Comparison of ENCODE assay signal across 11 cellular contexts in genomic region chr3:71785594-71786472, GRCh38. TPM values are rescaled to one million over a fixed set of nuclear protein-coding genes. Genes with fewer than 3 reads are reported as not detected.
A peak's percentile ranks its signal among the peaks of the same experiment; 100 is the strongest.
DNase-seq lines count a peak whose midpoint lies in the region; ATAC-seq and TF ChIP-seq lines count a peak whose summit lies in the region.
"Had no signal": no experiment of that assay in that cellular context is flagged by ENCODE, and none has a peak within 500 bp of the region (broad histone marks: within the 10 kb centered on the region; RNA-seq: fewer than 3 reads in every experiment).

No MANE protein-coding gene starts in this region.

- H3K27me3 ChIP-seq in stomach: peaks cover 11 to 68% (median 46%) of the 10 kb centered on the region in 3 donors

- H3K36me3 ChIP-seq in stomach: no peaks in the 10 kb centered on the region
- H3K36me3 ChIP-seq: BE2C, left lung had no signal

- no peak for DNase-seq in activated T-cell treated with anti-CD3 and anti-CD28 coated beads, Interleukin-2, amount 50 U/mL, for 4 hours
- no peak for DNase-seq in activated T-cell treated with anti-CD3 and anti-CD28 coated beads, Interleukin-2, amount 50 U/mL, for 1 hour
- peak; percentile 51 for DNase-seq in left kidney (ENCODE audit: low read depth, low spot score)
- DNase-seq in stomach: no peak
- no peak for DNase-seq in effector CD8-positive, alpha-beta T cell (lab: John Stamatoyannopoulos, UW)
- DNase-seq: NCI-H1048 had no signal

- H3K9me3 ChIP-seq in stomach: no peaks in the 10 kb centered on the region
- H3K9me3 ChIP-seq: BE2C, left lung had no signal

- H3K27ac Mint-ChIP-seq in activated T-helper 17 cell treated with anti-CD3 and anti-CD28 coated beads, Interleukin-2, amount 50 U/mL, for 72 hours: no peak overlapping the region

- H3K27me3 Mint-ChIP-seq in activated T-cell treated with anti-CD3 and anti-CD28 coated beads, Interleukin-2, amount 50 U/mL, for 4 hours (ENCODE audit: low read depth): peaks cover 52% of the 10 kb centered on the region
- H3K27me3 Mint-ChIP-seq in activated T-helper 17 cell treated with anti-CD3 and anti-CD28 coated beads, Interleukin-2, amount 50 U/mL, for 72 hours: peaks cover 45% of the 10 kb centered on the region

- intact Hi-C loops in stomach (cut with DNase I; ENCODE audit: low total_unique reads): no loop called here

- no peak for TF ChIP-seq POLR2A in stomach (IDR thresholded peaks at IDR 0.05)

- no peak overlapping the region for H3K27ac ChIP-seq in stomach

- H3K4me3 ChIP-seq in stomach: peak overlapping the region; percentile 31 to 55 (median 41)

- no peaks in the 10 kb centered on the region for H3K36me3 Mint-ChIP-seq in activated T-cell treated with anti-CD3 and anti-CD28 coated beads, Interleukin-2, amount 50 U/mL, for 4 hours (ENCODE audit: insufficient read depth)
- no peaks in the 10 kb centered on the region for H3K36me3 Mint-ChIP-seq in activated T-helper 17 cell treated with anti-CD3 and anti-CD28 coated beads, Interleukin-2, amount 50 U/mL, for 72 hours (ENCODE audit: low read depth)

- ATAC-seq in activated T-cell treated with anti-CD3 and anti-CD28 coated beads, Interleukin-2, amount 50 U/mL, for 4 hours: peak in 1 of 2 donors; percentile 25
- ATAC-seq in activated T-helper 17 cell treated with anti-CD3 and anti-CD28 coated beads, Interleukin-2, amount 50 U/mL, for 72 hours (replicated peaks): no peak
- ATAC-seq in HG02840 (IDR thresholded peaks at IDR 0.05; ENCODE audit: low FRiP score, unreplicated experiment) (no peak), HG03439 (IDR thresholded peaks at IDR 0.05; ENCODE audit: unreplicated experiment) (no peak)

- peaks cover 13% of the 10 kb centered on the region for H3K4me1 Mint-ChIP-seq in activated T-cell treated with anti-CD3 and anti-CD28 coated beads, Interleukin-2, amount 50 U/mL, for 4 hours (ENCODE audit: low read depth)
- H3K4me1 Mint-ChIP-seq in activated T-helper 17 cell treated with anti-CD3 and anti-CD28 coated beads, Interleukin-2, amount 50 U/mL, for 72 hours: peaks cover 3% of the 10 kb centered on the region

- peak overlapping the region; percentile 77 for H3K4me3 Mint-ChIP-seq in activated T-cell treated with anti-CD3 and anti-CD28 coated beads, Interleukin-2, amount 50 U/mL, for 4 hours
- peak overlapping the region; percentile 68 for H3K4me3 Mint-ChIP-seq in activated T-helper 17 cell treated with anti-CD3 and anti-CD28 coated beads, Interleukin-2, amount 50 U/mL, for 72 hours

- peaks cover 13 to 26% (median 16%) of the 10 kb centered on the region in 4 donors for H3K4me1 ChIP-seq in stomach

- no peaks in the 10 kb centered on the region for H3K9me3 Mint-ChIP-seq in activated T-cell treated with anti-CD3 and anti-CD28 coated beads, Interleukin-2, amount 50 U/mL, for 4 hours
- no peaks in the 10 kb centered on the region for H3K9me3 Mint-ChIP-seq in activated T-helper 17 cell treated with anti-CD3 and anti-CD28 coated beads, Interleukin-2, amount 50 U/mL, for 72 hours

- 9 to 18% (median 15%) methylated on average over 29 of the region's 29 CpGs for WGBS in stomach, 5 donors

- TF ChIP-seq CTCF in stomach (IDR thresholded peaks at IDR 0.05): no peak

- TF ChIP-seq EP300 in stomach (IDR thresholded peaks at IDR 0.05): no peak

RNA-seq across cellular contexts. Expression of gene PROK2, which starts 0.9 kb away (rescaled TPM):
- total RNA-seq in activated T-cell treated with anti-CD3 and anti-CD28 coated beads, Interleukin-2, amount 50 U/mL, for 4 hours: 1 to 10 TPM in 1 of 3 donors, under 1 TPM in 2; 0.18 to 1.1 (median 0.61) TPM
- 1 to 10 TPM in 1 of 2 donors, under 1 TPM in 1; 0.61 to 4.6 TPM for total RNA-seq in activated T-helper 17 cell treated with anti-CD3 and anti-CD28 coated beads, Interleukin-2, amount 50 U/mL, for 72 hours
- not detected for total RNA-seq in stomach
- 1 to 10 TPM in 2 of 3 donors, under 1 TPM in 1; 0.58 to 5.7 (median 1.1) TPM for polyA plus RNA-seq in stomach

RNA-seq across cellular contexts. Expression of gene GPR27, which starts 32.2 kb away (rescaled TPM):
- total RNA-seq in activated T-cell treated with anti-CD3 and anti-CD28 coated beads, Interleukin-2, amount 50 U/mL, for 4 hours: 1 to 10 TPM; 2.0 to 2.4 (median 2.3) TPM
- 1 to 10 TPM in 1 of 2 donors, under 1 TPM in 1; 0.32 to 2.5 TPM for total RNA-seq in activated T-helper 17 cell treated with anti-CD3 and anti-CD28 coated beads, Interleukin-2, amount 50 U/mL, for 72 hours
- 1 to 10 TPM in 3 of 5 donors, under 1 TPM in 1, not detected in 1; 0.45 to 5.1 (median 2.7) TPM for total RNA-seq in stomach
- 1 to 10 TPM; 1.1 to 3.1 (median 1.4) TPM for polyA plus RNA-seq in stomach
